In the genomic region with DNA sequence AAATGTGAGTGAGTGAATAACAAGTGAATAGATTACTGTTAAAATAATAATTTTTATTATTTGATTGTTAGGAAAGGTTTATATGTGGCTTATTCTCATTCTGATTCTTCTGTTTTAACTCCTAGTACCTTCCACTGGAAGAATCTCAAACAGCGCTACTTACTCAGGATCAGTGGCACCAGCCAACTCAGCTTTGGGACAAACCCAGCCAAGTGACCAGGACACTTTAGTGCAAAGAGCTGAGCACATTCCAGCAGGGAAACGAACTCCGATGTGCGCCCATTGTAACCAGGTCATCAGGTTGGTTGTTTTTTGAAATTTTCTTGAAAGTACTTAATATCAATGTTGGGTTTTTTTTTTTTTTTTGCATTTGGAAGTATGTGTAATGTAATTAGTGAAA, we compare ENCODE assay signal across 16 cellular contexts.
DNase-seq lines count a peak whose midpoint lies in the region; ATAC-seq, FAIRE-seq and TF ChIP-seq lines count a peak whose summit lies in the region.
"Had no signal": no experiment of that assay in that cellular context is flagged by ENCODE, and none has a peak within 500 bp of the region (broad histone marks: within the 10 kb centered on the region; RNA-seq: fewer than 3 reads in every experiment).

No MANE protein-coding gene starts in this region.

- no peaks in the 10 kb centered on the region for H3K9me1 ChIP-seq in endothelial cell of umbilical vein (replicated peaks; ENCODE audit: control insufficient read depth, extremely low read depth, insufficient read depth, low read length)

- H3K79me2 ChIP-seq in endothelial cell of umbilical vein (ENCODE audit: control insufficient read depth, insufficient read depth, low read length) = peaks cover 16% of the 10 kb centered on the region

- H3K4me3 Mint-ChIP-seq in osteocyte (ENCODE audit: unreplicated experiment) = no peak overlapping the region
- H3K4me3 Mint-ChIP-seq: CD4-positive, alpha-beta memory T cell; H9 had no signal

- no peak overlapping the region for H3K9ac ChIP-seq in endothelial cell of umbilical vein (replicated peaks; ENCODE audit: extremely low read depth, insufficient read depth, low read length)

- CTCF ChIA-PET in endothelial cell of umbilical vein (lab: Charles Lee) = interaction anchor here (1.5 kb wide), 1 partner anchor 19 kb away, joined by 3 read pairs; no protein-coding TSS in a partner anchor

- POLR2A ChIA-PET in endothelial cell of umbilical vein (lab: Charles Lee) = no interaction called here

- H3K36me3 ChIP-seq in right atrium auricular region (peaks cover 72% of the 10 kb centered on the region), endothelial cell of umbilical vein (ENCODE audit: control insufficient read depth in 2 of 2, extremely low read depth in 1 of 2, insufficient read depth in 2 of 2, low read length in 2 of 2) (peaks cover 0 to 9% of the 10 kb centered on the region in 2 experiments)

- dilution Hi-C loops in endothelial cell of umbilical vein (cut with MboI; ENCODE audit: extremely low pct_ligation_motif_present, low sequenced_read_pairs) = no loop called here

- H3K4me3 ChIP-seq in right atrium auricular region (no peak overlapping the region), endothelial cell of umbilical vein (replicated peaks in 1 of 3; ENCODE audit: insufficient read depth in 1 of 3, low read depth in 1 of 3, low read length in 3 of 3) (no peak overlapping the region)
- H3K4me3 ChIP-seq: GM12878 had no signal

- TF ChIP-seq CTCF in right atrium auricular region (IDR thresholded peaks at IDR 0.05) (no peak), endothelial cell of umbilical vein (IDR thresholded peaks at IDR 0.05; ENCODE audit: extremely low read depth in 1 of 2, insufficient read depth in 1 of 2, low read depth in 1 of 2, low read length in 2 of 2) (no peak), osteocyte (IDR thresholded peaks at IDR 0.05) (no peak)

- H3K27me3 ChIP-seq in right atrium auricular region (no peaks in the 10 kb centered on the region), endothelial cell of umbilical vein (ENCODE audit: control insufficient read depth in 2 of 2, insufficient read depth in 2 of 2, low read length in 2 of 2) (no peaks in the 10 kb centered on the region)
- H3K27me3 ChIP-seq: BE2C had no signal

- no peaks in the 10 kb centered on the region for H4K20me1 ChIP-seq in endothelial cell of umbilical vein (replicated peaks; ENCODE audit: control insufficient read depth, extremely low read depth, insufficient read depth, low read length)

- peaks cover 56% of the 10 kb centered on the region for H3K36me3 Mint-ChIP-seq in osteocyte (ENCODE audit: unreplicated experiment)

- H3K27ac ChIP-seq in right atrium auricular region (no peak overlapping the region), endothelial cell of umbilical vein (ENCODE audit: insufficient read depth, low read depth, low read length) (no peak overlapping the region)
- H3K27ac ChIP-seq: 22Rv1, C4-2B had no signal

- H3K27me3 Mint-ChIP-seq in osteocyte (ENCODE audit: unreplicated experiment) = no peaks in the 10 kb centered on the region
- H3K27me3 Mint-ChIP-seq: CD4-positive, alpha-beta memory T cell had no signal

- no peak for TF ChIP-seq POLR2A in endothelial cell of umbilical vein (IDR thresholded peaks at IDR 0.05; ENCODE audit: low read depth, low read length)

- ATAC-seq in Right ventricle myocardium inferior (peak; percentile 60), left ventricle myocardium superior (peak; percentile 76), GM18502 (IDR thresholded peaks at IDR 0.05; ENCODE audit: poor library complexity, unreplicated experiment) (no peak)
- ATAC-seq: GM12878 had no signal

- H3K9me3 ChIP-seq in right atrium auricular region = no peaks in the 10 kb centered on the region
- H3K9me3 ChIP-seq in endothelial cell of umbilical vein (replicated peaks; ENCODE audit: control insufficient read depth, insufficient read depth, low read length) = no peaks in the 10 kb centered on the region
- H3K9me3 ChIP-seq: BE2C had no signal

- no TSS peak for BruUV-seq in endothelial cell of umbilical vein (replicated peaks; lab: Mats Ljungman, UMichigan)

- intact Hi-C loops in Right ventricle myocardium inferior (cut with DNase I) (no loop called here), endothelial cell of umbilical vein (cut with micrococcal nuclease) (no loop called here), left ventricle myocardium superior (cut with micrococcal nuclease) (no loop called here)

- no peak for FAIRE-seq in endothelial cell of umbilical vein (lab: Jason Lieb, UNC)
- FAIRE-seq: GM12878 had no signal

- H3K4me1 Mint-ChIP-seq in osteocyte (ENCODE audit: unreplicated experiment) = peaks cover 22% of the 10 kb centered on the region
- H3K4me1 Mint-ChIP-seq: CD4-positive, alpha-beta memory T cell; H9 had no signal

- no peak overlapping the region for H2AFZ ChIP-seq in endothelial cell of umbilical vein (ENCODE audit: low read depth, low read length)

- no peak for DNase-seq in Right ventricle myocardium inferior (ENCODE audit: missing footprints)
- no peak for DNase-seq in right atrium auricular region (ENCODE audit: low spot score)
- no peak for DNase-seq in endothelial cell of umbilical vein (ENCODE audit: low read depth, low spot score)
- peak; percentile 32 for DNase-seq in left ventricle myocardium superior
- DNase-seq in osteocyte (ENCODE audit: extremely low spot score, unreplicated experiment) = no peak
- no peak for DNase-seq in SHP77 treated with DMSO at 0.1 percent for 48 hours (lab: John Stamatoyannopoulos, UW)
- DNase-seq in NCI-H2171 (lab: John Stamatoyannopoulos, UW) = no peak
- DNase-seq: BE2C; CD4-positive, alpha-beta memory T cell; DMS79; GOT3; H9 had no signal

- peak overlapping the region; percentile 34 for H3K4me2 ChIP-seq in endothelial cell of umbilical vein (ENCODE audit: insufficient read depth, low read length)

- H3K4me1 ChIP-seq in right atrium auricular region (peaks cover 0 to 8% of the 10 kb centered on the region in 2 donors), endothelial cell of umbilical vein (ENCODE audit: control insufficient read depth, extremely low read depth, insufficient read depth, low read length) (peaks cover 30% of the 10 kb centered on the region)

- peak overlapping the region; percentile 38 for H3K27ac Mint-ChIP-seq in osteocyte (ENCODE audit: unreplicated experiment)

- H3K9me3 Mint-ChIP-seq in osteocyte (ENCODE audit: unreplicated experiment) = no peaks in the 10 kb centered on the region
- H3K9me3 Mint-ChIP-seq: CD4-positive, alpha-beta memory T cell; H9 had no signal

TF ChIP-seq in endothelial cell of umbilical vein, 7 proteins besides CTCF, POLR2A, EP300 and RAD21:
- no peak for TF ChIP-seq GATA2 (IDR thresholded peaks at IDR 0.05; ENCODE audit: insufficient read depth, insufficient read length, low read depth, low read length)
- no peak for TF ChIP-seq POLR2AphosphoS5 (IDR thresholded peaks at IDR 0.05; ENCODE audit: insufficient read depth, low read depth, low read length)
- TF ChIP-seq EZH2 (IDR thresholded peaks at IDR 0.05; ENCODE audit: borderline replicate concordance, low read depth, low read length, severe bottlenecking) = no peak
- TF ChIP-seq FOS (IDR thresholded peaks at IDR 0.05; ENCODE audit: borderline replicate concordance, insufficient read depth, low read length) = no peak
- no peak for TF ChIP-seq MYC (IDR thresholded peaks at IDR 0.05; ENCODE audit: low read depth, low read length)
- TF ChIP-seq JUN (IDR thresholded peaks at IDR 0.05; ENCODE audit: borderline replicate concordance, insufficient read depth, insufficient read length, low read depth) = no peak
- TF ChIP-seq, protein P1, sequence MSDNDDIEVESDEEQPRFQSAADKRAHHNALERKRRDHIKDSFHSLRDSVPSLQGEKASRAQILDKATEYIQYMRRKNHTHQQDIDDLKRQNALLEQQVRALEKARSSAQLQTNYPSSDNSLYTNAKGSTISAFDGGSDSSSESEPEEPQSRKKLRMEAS (IDR thresholded peaks at IDR 0.05; ENCODE audit: insufficient read depth, insufficient read length) = no peak
